ENCODE assay signal across 8 cellular contexts in the genomic region with DNA sequence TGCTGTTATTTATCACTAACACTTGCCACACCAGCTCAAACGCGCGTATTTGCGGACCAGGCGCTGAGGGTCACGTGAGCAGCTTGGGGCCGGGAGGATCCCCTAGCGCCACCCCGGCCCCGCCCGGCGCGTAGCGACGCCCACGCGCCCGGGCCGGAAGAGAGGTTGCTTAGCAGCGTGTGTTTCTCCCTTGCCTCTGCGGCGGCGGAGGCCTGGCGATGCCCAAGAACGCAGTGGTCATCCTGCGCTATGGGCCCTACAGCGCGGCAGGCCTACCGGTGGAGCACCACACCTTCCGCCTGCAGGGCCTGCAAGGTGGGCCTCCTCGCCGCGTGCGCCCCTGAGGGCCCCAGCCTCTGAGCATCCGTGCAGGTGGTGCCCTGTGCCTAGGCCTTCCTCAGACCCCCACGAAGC. TPM values are rescaled to one million over a fixed set of nuclear protein-coding genes. Genes with fewer than 3 reads are reported as not detected.
DNase-seq lines count a peak whose midpoint lies in the region; ATAC-seq and TF ChIP-seq lines count a peak whose summit lies in the region.

A gene with protein sequence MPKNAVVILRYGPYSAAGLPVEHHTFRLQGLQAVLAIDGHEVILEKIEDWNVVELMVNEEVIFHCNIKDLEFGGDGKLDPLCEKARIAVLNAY (plus strand): TSS at position 172 of the 414 bp plus-strand sequence. CDS start 47 bp downstream, at position 219.

- H3K4me3 Mint-ChIP-seq in stimulated activated naive CD8-positive, alpha-beta T cell treated with anti-CD3 and anti-CD28 coated beads, Interleukin-15, amount 100 ng/mL, for 72 hours: peak within 1 kb of the TSS in 1 of 2 donors; percentile 34

- H3K4me3 ChIP-seq in MG63 (no peak within 1 kb of the TSS), astrocyte of the spinal cord (ENCODE audit: low read depth, low read length) (peak within 1 kb of the TSS; percentile 4)

- no peak within 1 kb of the TSS for H3K27ac Mint-ChIP-seq in stimulated activated naive CD8-positive, alpha-beta T cell treated with anti-CD3 and anti-CD28 coated beads, Interleukin-15, amount 100 ng/mL, for 72 hours

- DNase-seq in DMS114 treated with DMSO at 0.1 percent for 48 hours (lab: John Stamatoyannopoulos, UW; ENCODE audit: unreplicated experiment) (peak; percentile 56), MG63 (peak; percentile 60), astrocyte of the spinal cord (ENCODE audit: low read depth, low spot score) (peak; percentile 15), iPS-NIHi7 (ENCODE audit: extremely low spot score) (peak; percentile 94), ureter (ENCODE audit: low spot score) (no peak)
- peak; percentile 28 to 31 for DNase-seq in stimulated activated naive CD8-positive, alpha-beta T cell treated with anti-CD3 and anti-CD28 coated beads, Interleukin-15, amount 100 ng/mL, for 72 hours

- peak; percentile 79 for ATAC-seq in stimulated activated naive CD8-positive, alpha-beta T cell treated with anti-CD3 and anti-CD28 coated beads, Interleukin-15, amount 100 ng/mL, for 72 hours
- ATAC-seq in GM19397 (IDR thresholded peaks at IDR 0.05; ENCODE audit: unreplicated experiment) (no peak), GM21737 (IDR thresholded peaks at IDR 0.05; ENCODE audit: unreplicated experiment) (no peak)

- in situ Hi-C loops in astrocyte of the spinal cord (cut with HindIII; ENCODE audit: low sequenced_read_pairs): no loop called here

- H3K27me3 Mint-ChIP-seq in stimulated activated naive CD8-positive, alpha-beta T cell treated with anti-CD3 and anti-CD28 coated beads, Interleukin-15, amount 100 ng/mL, for 72 hours: peaks cover 68% of the 10 kb centered on the region

- H3K4me1 Mint-ChIP-seq in stimulated activated naive CD8-positive, alpha-beta T cell treated with anti-CD3 and anti-CD28 coated beads, Interleukin-15, amount 100 ng/mL, for 72 hours: no peaks in the 10 kb centered on the region

- no peaks in the 10 kb centered on the region for H3K36me3 ChIP-seq in MG63

- peaks cover 43% of the 10 kb centered on the region for H3K27me3 ChIP-seq in MG63

- no peak for TF ChIP-seq CTCF in astrocyte of the spinal cord (IDR thresholded peaks at IDR 0.05; ENCODE audit: low read depth, low read length)

- H3K9me3 Mint-ChIP-seq in stimulated activated naive CD8-positive, alpha-beta T cell treated with anti-CD3 and anti-CD28 coated beads, Interleukin-15, amount 100 ng/mL, for 72 hours: peaks cover 7 to 39% of the 10 kb centered on the region in 2 donors

- H3K9me3 ChIP-seq in MG63: peaks cover 9% of the 10 kb centered on the region; the same call in 1 of the 2 replicates

RNA-seq across cellular contexts. Expression of the gene that starts here (rescaled TPM):
- not detected in 2 replicates for total RNA-seq in MG63 (2014; rRNA removed; shearing (Covaris generic); ENCODE audit: low replicate concordance)
- total RNA-seq in ureter: not detected

Comparison
In these comparisons a context has a peak if more than half of its experiments do, and no peak if none do; other contexts are left out.
1. Peak in DNase-seq in MG63; RNA of the gene not detected or under 1 TPM.